1 cellular context compared by ENCODE assay signal in genomic region chr15:92899910-92900711, GRCh38.
A peak's percentile ranks its signal among the peaks of the same experiment; 100 is the strongest.
TF ChIP-seq lines count a peak whose summit lies in the region.

TSS of gene CHD2 (plus strand) at chr15:92900324. CDS start at chr15:92901238, 914 bp downstream.

TF ChIP-seq in HEK293, 187 proteins besides CTCF, POLR2A, EP300 and RAD21 (continued from another document and continues in another):
- TF ChIP-seq ZNF692 (tag by site-specific recombination; IDR thresholded peaks at IDR 0.05) (peak; percentile 44; the same call in 1 of the 2 replicates), ZNF202 (tag by site-specific recombination; IDR thresholded peaks at IDR 0.05; ENCODE audit: borderline replicate concordance) (no peak), ZNF10 (tag by site-specific recombination; IDR thresholded peaks at IDR 0.05) (no peak; the same call in 1 of the 2 replicates), ZFP69B (tag by site-specific recombination; IDR thresholded peaks at IDR 0.05) (no peak), ZNF426 (tag by site-specific recombination; IDR thresholded peaks at IDR 0.05) (no peak), KLF9 (tag by site-specific recombination; IDR thresholded peaks at IDR 0.05; ENCODE audit: low read depth) (no peak), ZBTB21 (tag by site-specific recombination; IDR thresholded peaks at IDR 0.05) (no peak), ZNF211 (tag by site-specific recombination; IDR thresholded peaks at IDR 0.05; ENCODE audit: low read depth) (no peak), ZNF768 (tag by site-specific recombination; IDR thresholded peaks at IDR 0.05) (no peak), ZNF513 (tag by site-specific recombination; IDR thresholded peaks at IDR 0.05) (no peak), MYNN (tag by site-specific recombination; IDR thresholded peaks at IDR 0.05; ENCODE audit: borderline replicate concordance) (no peak), ZNF266 (tag by site-specific recombination; IDR thresholded peaks at IDR 0.05; ENCODE audit: low read depth) (no peak), ELK4 (IDR thresholded peaks at IDR 0.05; ENCODE audit: borderline replicate concordance, low read depth, low read length) (no peak), RBAK (tag by site-specific recombination; IDR thresholded peaks at IDR 0.05) (no peak), ZNF223 (tag by site-specific recombination; IDR thresholded peaks at IDR 0.05) (no peak), HOXC10 (CRISPR knock-in tag; IDR thresholded peaks at IDR 0.05) (no peak), ZNF148 (tag by site-specific recombination; IDR thresholded peaks at IDR 0.05; ENCODE audit: borderline replicate concordance) (no peak), ZNF302 (tag by site-specific recombination; IDR thresholded peaks at IDR 0.05; ENCODE audit: low read depth) (no peak), ZNF544 (tag by site-specific recombination; IDR thresholded peaks at IDR 0.05) (no peak), ZNF830 (tag by site-specific recombination; IDR thresholded peaks at IDR 0.05; ENCODE audit: low read depth) (no peak), REST (tag by site-specific recombination; IDR thresholded peaks at IDR 0.05) (no peak), IKZF3 (tag by site-specific recombination; IDR thresholded peaks at IDR 0.05) (peak; percentile 73; the same call in 1 of the 2 replicates), BCL11A (tag by site-specific recombination; IDR thresholded peaks at IDR 0.05; ENCODE audit: low read depth) (no peak), ZNF214 (tag by site-specific recombination; IDR thresholded peaks at IDR 0.05; ENCODE audit: borderline replicate concordance) (no peak), ZNF623 (tag by site-specific recombination; IDR thresholded peaks at IDR 0.05) (no peak), ZNF530 (tag by site-specific recombination; IDR thresholded peaks at IDR 0.05; ENCODE audit: low read depth) (no peak), ZNF785 (tag by site-specific recombination; IDR thresholded peaks at IDR 0.05) (no peak), ZNF621 (tag by site-specific recombination; IDR thresholded peaks at IDR 0.05) (no peak), ZNF560 (tag by site-specific recombination; IDR thresholded peaks at IDR 0.05; ENCODE audit: borderline replicate concordance) (no peak), ZNF146 (tag by site-specific recombination; IDR thresholded peaks at IDR 0.05) (no peak), ZNF157 (tag by site-specific recombination; IDR thresholded peaks at IDR 0.05) (no peak), ZNF18 (tag by site-specific recombination; IDR thresholded peaks at IDR 0.05) (no peak), BCL6B (tag by site-specific recombination; IDR thresholded peaks at IDR 0.05) (no peak), ZBTB8A (tag by site-specific recombination; IDR thresholded peaks at IDR 0.05) (0 out of 2 replicates have a peak, but pooled peaks have one; percentile 24), ZNF548 (tag by site-specific recombination; IDR thresholded peaks at IDR 0.05) (no peak), ZNF449 (tag by site-specific recombination; IDR thresholded peaks at IDR 0.05) (no peak), ZNF704 (tag by site-specific recombination; IDR thresholded peaks at IDR 0.05) (no peak), ZNF654 (tag by site-specific recombination; IDR thresholded peaks at IDR 0.05; ENCODE audit: low read depth) (no peak), YY1 (tag by site-specific recombination; IDR thresholded peaks at IDR 0.05) (peak; percentile 79), ZNF394 (tag by site-specific recombination; IDR thresholded peaks at IDR 0.05; ENCODE audit: borderline replicate concordance) (no peak), ZNF549 (tag by site-specific recombination; IDR thresholded peaks at IDR 0.05) (no peak), ZNF555 (tag by site-specific recombination; conservative IDR thresholded peaks at IDR 0.05) (no peak), SALL2 (tag by site-specific recombination; IDR thresholded peaks at IDR 0.05; ENCODE audit: borderline replicate concordance) (no peak), ZFP37 (tag by site-specific recombination; IDR thresholded peaks at IDR 0.05) (no peak; the same call in 1 of the 2 replicates), ZNF169 (tag by site-specific recombination; IDR thresholded peaks at IDR 0.05) (no peak), KLF17 (tag by site-specific recombination; IDR thresholded peaks at IDR 0.05) (no peak), ZSCAN4 (tag by site-specific recombination; IDR thresholded peaks at IDR 0.05) (no peak), ZBTB20 (tag by site-specific recombination; IDR thresholded peaks at IDR 0.05) (no peak), ZNF626 (tag by site-specific recombination; IDR thresholded peaks at IDR 0.05) (no peak)
